Comparison of ENCODE assay signal across 31 cellular contexts in the genomic region with DNA sequence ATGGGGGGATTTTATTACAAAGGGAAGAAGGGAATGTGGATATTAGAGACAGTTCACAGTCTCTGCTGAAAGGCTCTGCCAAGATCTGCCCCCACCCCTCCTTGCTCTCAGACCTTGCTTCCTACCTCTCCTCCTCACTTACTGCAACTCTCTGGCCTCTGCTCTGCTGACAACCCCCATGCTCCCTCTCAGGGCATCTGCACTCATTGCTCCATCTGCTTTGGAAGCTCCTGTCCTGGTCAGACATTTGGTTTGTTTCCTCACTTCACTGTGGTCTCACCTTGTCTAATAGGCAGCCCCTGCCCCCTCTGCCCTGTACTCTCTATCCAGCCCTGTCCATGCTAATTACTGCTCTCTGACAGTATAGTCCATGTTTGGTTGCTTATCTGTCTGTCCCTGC.
A peak's percentile ranks its signal among the peaks of the same experiment; 100 is the strongest.
DNase-seq lines count a peak whose midpoint lies in the region; ATAC-seq, FAIRE-seq and TF ChIP-seq lines count a peak whose summit lies in the region.
"Had no signal": no experiment of that assay in that cellular context is flagged by ENCODE, and none has a peak within 500 bp of the region (broad histone marks: within the 10 kb centered on the region; RNA-seq: fewer than 3 reads in every experiment).

No MANE protein-coding gene starts in this region.

- peak overlapping the region; percentile 1 for H3K27ac Mint-ChIP-seq in neural crest cell (ENCODE audit: unreplicated experiment)
- H3K27ac Mint-ChIP-seq: stimulated activated naive CD8-positive, alpha-beta T cell treated with anti-CD3 and anti-CD28 coated beads, Interleukin-15, amount 100 ng/mL, for 72 hours; T-helper 2 cell treated with Interferon-gamma antibody and Interleukin-4, amounts not matched to agents 5 μg/mL and 100 μg/mL, for 36 hours had no signal

- H3K9ac ChIP-seq in HepG2 (ENCODE audit: insufficient read depth, low read depth, low read length), result no peak overlapping the region
- H3K9ac ChIP-seq: parathyroid adenoma had no signal

- no peaks in the 10 kb centered on the region for H4K20me1 ChIP-seq in HepG2 (ENCODE audit: insufficient read depth, low read length)

- no peak for TF ChIP-seq EP300 in HepG2 (IDR thresholded peaks at IDR 0.05; ENCODE audit: low read depth in 2 of 2, low read length in 2 of 2)
- TF ChIP-seq EP300 in HepG2 (CRISPR knock-in tag; IDR thresholded peaks at IDR 0.05; ENCODE audit: borderline replicate concordance), result no peak

- H3K4me2 ChIP-seq in HepG2 (ENCODE audit: low read depth, low read length), result no peak overlapping the region
- H3K4me2 ChIP-seq: A549 had no signal

- no peak overlapping the region for H3K27ac ChIP-seq in HepG2 (ENCODE audit: extremely low read length, insufficient read depth, low read length)
- H3K27ac ChIP-seq in right lobe of liver, result no peak overlapping the region
- H3K27ac ChIP-seq in coronary artery, result no peak overlapping the region
- peak overlapping the region in 1 of 2 donors; percentile 32 for H3K27ac ChIP-seq in ascending aorta
- H3K27ac ChIP-seq: A549, left lung, parathyroid adenoma, RWPE1, WERI-Rb-1 had no signal

- no peak overlapping the region for H3K4me3 Mint-ChIP-seq in neural crest cell
- H3K4me3 Mint-ChIP-seq: activated naive CD4-positive, alpha-beta T cell treated with anti-CD3 and anti-CD28 coated beads, Interleukin-2, amount 50 U/mL, for 24 hours; IgD-negative memory B cell; naive thymus-derived CD8-positive, alpha-beta T cell; stimulated activated naive CD8-positive, alpha-beta T cell treated with anti-CD3 and anti-CD28 coated beads, Interleukin-15, amount 100 ng/mL, for 72 hours; T-helper 2 cell treated with Interferon-gamma antibody and Interleukin-4, amounts not matched to agents 5 μg/mL and 100 μg/mL, for 36 hours had no signal

- POLR2A ChIA-PET in HepG2 (lab: Yijun Ruan, JAX), result no interaction called here

- H3K4me1 Mint-ChIP-seq in neural crest cell, result peaks cover 18% of the 10 kb centered on the region

- no peak for FAIRE-seq in HepG2 (lab: Jason Lieb, UNC)
- FAIRE-seq: A549, GM12891 had no signal

- DNase-seq in HepG2 (ENCODE audit: low spot score) (no peak), right lobe of liver (no peak), coronary artery (ENCODE audit: low spot score) (peak; percentile 9), neural crest cell (ENCODE audit: low read depth, low spot score) (no peak), pons (ENCODE audit: low spot score) (no peak), NCI-H1930 (lab: John Stamatoyannopoulos, UW) (no peak), ascending aorta (ENCODE audit: low spot score in 2 of 2) (no peak)
- DNase-seq: Calu3; cerebellar nuclear complex; foreskin melanocyte; hypothalamus; left lung; naive thymus-derived CD8-positive, alpha-beta T cell; NCI-H1105; NCI-H2029 treated with DMSO at 0.1 percent for 48 hours; NCI-H345; NCI-H774; sigmoid colon; stimulated activated CD4-positive, alpha-beta T cell treated with anti-CD3 and anti-CD28 coated beads, Interleukin-15, amount 100 ng/mL, for 24 hours; stimulated activated naive CD8-positive, alpha-beta T cell treated with anti-CD3 and anti-CD28 coated beads, Interleukin-15, amount 100 ng/mL, for 72 hours; transverse colon; WERI-Rb-1 had no signal

- peaks cover 4% of the 10 kb centered on the region for H3K36me3 Mint-ChIP-seq in neural crest cell (ENCODE audit: low read depth)

- H3K9me3 ChIP-seq in HepG2 (ENCODE audit: low read length) (no peaks in the 10 kb centered on the region), right lobe of liver (no peaks in the 10 kb centered on the region), ascending aorta (no peaks in the 10 kb centered on the region)
- H3K9me3 ChIP-seq: A549, left lung, sigmoid colon, transverse colon had no signal

- H3K36me3 ChIP-seq in HepG2 (replicated peaks in 1 of 2; ENCODE audit: control insufficient read depth in 1 of 2, insufficient read depth in 2 of 2, low read length in 2 of 2) (no peaks in the 10 kb centered on the region), right lobe of liver (no peaks in the 10 kb centered on the region), ascending aorta (no peaks in the 10 kb centered on the region)
- H3K36me3 ChIP-seq: left lung, sigmoid colon, transverse colon, WERI-Rb-1 had no signal

- no peak for TF ChIP-seq RAD21 in HepG2 (CRISPR knock-in tag; IDR thresholded peaks at IDR 0.05)

- H3K27me3 ChIP-seq in HepG2 (ENCODE audit: control insufficient read depth in 1 of 2, insufficient read depth in 2 of 2, low read length in 2 of 2) (no peaks in the 10 kb centered on the region), right lobe of liver (no peaks in the 10 kb centered on the region), ascending aorta (no peaks in the 10 kb centered on the region)
- H3K27me3 ChIP-seq: left lung, sigmoid colon, transverse colon had no signal

- no peaks in the 10 kb centered on the region for H3K79me2 ChIP-seq in HepG2 (ENCODE audit: insufficient read depth, low read length)
- H3K79me2 ChIP-seq: parathyroid adenoma had no signal

- no peak overlapping the region for H3K4me3 ChIP-seq in HepG2 (replicated peaks in 1 of 3; ENCODE audit: insufficient read depth in 1 of 3, low read depth in 2 of 3, low read length in 3 of 3)
- no peak overlapping the region for H3K4me3 ChIP-seq in right lobe of liver
- H3K4me3 ChIP-seq in coronary artery, result no peak overlapping the region
- no peak overlapping the region for H3K4me3 ChIP-seq in ascending aorta
- H3K4me3 ChIP-seq: A549, left lung, sigmoid colon, transverse colon had no signal

- ATAC-seq in HepG2, result peak; percentile 23; the same call in 1 of the 3 replicates
- ATAC-seq in right lobe of liver, result no peak
- no peak for ATAC-seq in GM18867 (IDR thresholded peaks at IDR 0.05; ENCODE audit: unreplicated experiment)
- ATAC-seq: A549; HCT116; naive thymus-derived CD8-positive, alpha-beta T cell; stimulated activated naive CD8-positive, alpha-beta T cell treated with anti-CD3 and anti-CD28 coated beads, Interleukin-15, amount 100 ng/mL, for 72 hours had no signal

- TF ChIP-seq POLR2A in HepG2 (IDR thresholded peaks at IDR 0.05; ENCODE audit: insufficient read depth in 1 of 2, low read depth in 2 of 2, low read length in 2 of 2) (no peak), right lobe of liver (IDR thresholded peaks at IDR 0.05) (no peak)

- no peaks in the 10 kb centered on the region for H3K27me3 Mint-ChIP-seq in neural crest cell (ENCODE audit: low read depth)
- H3K27me3 Mint-ChIP-seq: activated naive CD4-positive, alpha-beta T cell treated with anti-CD3 and anti-CD28 coated beads, Interleukin-2, amount 50 U/mL, for 24 hours; IgD-negative memory B cell had no signal

- no TSS peak for BruUV-seq in HepG2 (replicated peaks; lab: Mats Ljungman, UMichigan)

- TF ChIP-seq CTCF in HepG2 (CRISPR knock-in tag; IDR thresholded peaks at IDR 0.05) (no peak), right lobe of liver (IDR thresholded peaks at IDR 0.05) (no peak), coronary artery (IDR thresholded peaks at IDR 0.05) (no peak), neural crest cell (conservative IDR thresholded peaks at IDR 0.05) (no peak), ascending aorta (IDR thresholded peaks at IDR 0.05) (no peak)

- in situ Hi-C loops in HepG2 (cut with HindIII; ENCODE audit: extremely low pct_ligation_motif_present, low pct_unique_long_range_greater_than_20kb), result no loop called here

- peak overlapping the region; percentile 32 for H2AFZ ChIP-seq in HepG2 (ENCODE audit: low read length)
- H2AFZ ChIP-seq: parathyroid adenoma had no signal

- no peaks in the 10 kb centered on the region for H3K9me3 Mint-ChIP-seq in neural crest cell
- H3K9me3 Mint-ChIP-seq: activated naive CD4-positive, alpha-beta T cell treated with anti-CD3 and anti-CD28 coated beads, Interleukin-2, amount 50 U/mL, for 24 hours; naive thymus-derived CD8-positive, alpha-beta T cell; T-helper 2 cell treated with Interferon-gamma antibody and Interleukin-4, amounts not matched to agents 5 μg/mL and 100 μg/mL, for 36 hours had no signal

- intact Hi-C loops in HepG2 (cut with micrococcal nuclease; ENCODE audit: unreplicated experiment), result no loop called here
- intact Hi-C loops in right lobe of liver (cut with DNase I), result no loop called here
- intact Hi-C loops in ascending aorta (cut with DNase I), result no loop called here

- H3K4me1 ChIP-seq in HepG2 (ENCODE audit: insufficient read depth, low read length) (peaks cover 28% of the 10 kb centered on the region), right lobe of liver (peaks cover 0 to 6% (median 2%) of the 10 kb centered on the region in 4 donors), ascending aorta (peaks cover 0 to 18% of the 10 kb centered on the region in 2 donors)
- H3K4me1 ChIP-seq: parathyroid adenoma had no signal

- CTCF ChIA-PET in HepG2 (lab: Yijun Ruan, JAX; ENCODE audit: low intra/inter-chr PET ratio, low total read pairs), result no interaction called here

TF ChIP-seq in HepG2, 621 proteins besides CTCF, POLR2A, EP300 and RAD21 (continues in another document):
- TF ChIP-seq, protein P1, sequence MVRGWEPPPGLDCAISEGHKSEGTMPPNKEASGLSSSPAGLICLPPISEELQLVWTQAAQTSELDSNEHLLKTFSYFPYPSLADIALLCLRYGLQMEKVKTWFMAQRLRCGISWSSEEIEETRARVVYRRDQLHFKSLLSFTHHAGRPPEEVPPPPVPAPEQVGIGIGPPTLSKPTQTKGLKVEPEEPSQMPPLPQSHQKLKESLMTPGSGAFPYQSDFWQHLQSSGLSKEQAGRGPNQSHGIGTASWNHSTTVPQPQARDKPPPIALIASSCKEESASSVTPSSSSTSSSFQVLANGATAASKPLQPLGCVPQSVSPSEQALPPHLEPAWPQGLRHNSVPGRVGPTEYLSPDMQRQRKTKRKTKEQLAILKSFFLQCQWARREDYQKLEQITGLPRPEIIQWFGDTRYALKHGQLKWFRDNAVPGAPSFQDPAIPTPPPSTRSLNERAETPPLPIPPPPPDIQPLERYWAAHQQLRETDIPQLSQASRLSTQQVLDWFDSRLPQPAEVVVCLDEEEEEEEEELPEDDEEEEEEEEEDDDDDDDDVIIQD (CRISPR knock-in tag; IDR thresholded peaks at IDR 0.05; ENCODE audit: low read depth), result no peak
- no peak for TF ChIP-seq MTA3 (CRISPR knock-in tag; IDR thresholded peaks at IDR 0.05)
- no peak for TF ChIP-seq SALL2 (CRISPR knock-in tag; IDR thresholded peaks at IDR 0.05)
- TF ChIP-seq YEATS2 (CRISPR knock-in tag; IDR thresholded peaks at IDR 0.05; ENCODE audit: borderline replicate concordance), result no peak
- TF ChIP-seq ZBTB20 (CRISPR knock-in tag; IDR thresholded peaks at IDR 0.05; ENCODE audit: borderline replicate concordance, low read depth), result no peak
- TF ChIP-seq, protein P2, sequence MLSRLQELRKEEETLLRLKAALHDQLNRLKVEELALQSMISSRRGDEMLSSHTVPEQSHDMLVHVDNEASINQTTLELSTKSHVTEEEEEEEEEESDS (CRISPR knock-in tag; IDR thresholded peaks at IDR 0.05; ENCODE audit: borderline replicate concordance), result no peak
